ENCODE assay signal across 1 cellular context in genomic region chr14:50834802-50835276, GRCh38.
TF ChIP-seq lines count a peak whose summit lies in the region.

No MANE protein-coding gene starts in this region.

TF ChIP-seq in HepG2, 621 proteins besides CTCF, POLR2A, EP300 and RAD21 (continued from another document and continues in another):
- no peak for TF ChIP-seq ZMAT5 (CRISPR knock-in tag; IDR thresholded peaks at IDR 0.05; ENCODE audit: borderline replicate concordance, low read depth)
- no peak for TF ChIP-seq ZNF777 (CRISPR knock-in tag; IDR thresholded peaks at IDR 0.05)
- TF ChIP-seq HES4 (CRISPR knock-in tag; IDR thresholded peaks at IDR 0.05; ENCODE audit: borderline replicate concordance), result no peak
- TF ChIP-seq SETDB1 (CRISPR knock-in tag; IDR thresholded peaks at IDR 0.05; ENCODE audit: borderline replicate concordance), result no peak
- TF ChIP-seq ZNF207 (IDR thresholded peaks at IDR 0.05; ENCODE audit: borderline replicate concordance), result no peak
- no peak for TF ChIP-seq CHD2 (IDR thresholded peaks at IDR 0.05; ENCODE audit: low read depth, low read length)
- no peak for TF ChIP-seq ZNF30 (CRISPR knock-in tag; IDR thresholded peaks at IDR 0.05)
- TF ChIP-seq SRY (CRISPR knock-in tag; IDR thresholded peaks at IDR 0.05), result no peak
- TF ChIP-seq TAF15 (IDR thresholded peaks at IDR 0.05; ENCODE audit: low read depth, low read length, poor library complexity, severe bottlenecking), result no peak
- no peak for TF ChIP-seq MAFK (conservative IDR thresholded peaks at IDR 0.05 in 1 of 2, IDR thresholded peaks at IDR 0.05 in 1 of 2; ENCODE audit: low read length in 2 of 2)
- TF ChIP-seq DZIP1 (CRISPR knock-in tag; IDR thresholded peaks at IDR 0.05), result no peak
- no peak for TF ChIP-seq ZNF335 (CRISPR knock-in tag; IDR thresholded peaks at IDR 0.05)
- TF ChIP-seq IRF2 (CRISPR knock-in tag; IDR thresholded peaks at IDR 0.05), result peak; percentile 34; the same call in 1 of the 2 replicates
- peak; percentile 91; the same call in 1 of the 2 replicates for TF ChIP-seq MEIS1 (CRISPR knock-in tag; IDR thresholded peaks at IDR 0.05; ENCODE audit: borderline replicate concordance)
- TF ChIP-seq HMGA1 (CRISPR knock-in tag; conservative IDR thresholded peaks at IDR 0.05), result no peak
- 0 out of 2 replicates have a peak, but pooled peaks have one; percentile 53 for TF ChIP-seq SPEN (CRISPR knock-in tag; IDR thresholded peaks at IDR 0.05; ENCODE audit: low read depth)
- TF ChIP-seq ZNF75D (CRISPR knock-in tag; IDR thresholded peaks at IDR 0.05; ENCODE audit: borderline replicate concordance), result no peak
- peak; percentile 56 for TF ChIP-seq MAX (IDR thresholded peaks at IDR 0.05)
- no peak for TF ChIP-seq EZH2 (conservative IDR thresholded peaks at IDR 0.05; ENCODE audit: low read depth, low read length)
- no peak for TF ChIP-seq TEAD3 (CRISPR knock-in tag; optimal IDR thresholded peaks at IDR 0.05; ENCODE audit: borderline replicate concordance)
- TF ChIP-seq HNRNPH1 (optimal IDR thresholded peaks at IDR 0.05; ENCODE audit: low read depth, low read length), result no peak
- TF ChIP-seq KDM5A (IDR thresholded peaks at IDR 0.05; ENCODE audit: borderline replicate concordance, low read length), result no peak
- no peak for TF ChIP-seq ZNF678 (CRISPR knock-in tag; IDR thresholded peaks at IDR 0.05)
- TF ChIP-seq PAF1 (CRISPR knock-in tag; IDR thresholded peaks at IDR 0.05), result no peak
- TF ChIP-seq ZNF256 (CRISPR knock-in tag; conservative IDR thresholded peaks at IDR 0.05), result no peak
- peak; percentile 75 for TF ChIP-seq HHEX (CRISPR knock-in tag; IDR thresholded peaks at IDR 0.05)
- TF ChIP-seq ZNF317 (CRISPR knock-in tag; IDR thresholded peaks at IDR 0.05), result 0 out of 2 replicates have a peak, but pooled peaks have one; percentile 27
- no peak for TF ChIP-seq ZNF660 (CRISPR knock-in tag; IDR thresholded peaks at IDR 0.05; ENCODE audit: borderline replicate concordance, low read depth)
- no peak for TF ChIP-seq PLSCR1 (CRISPR knock-in tag; IDR thresholded peaks at IDR 0.05; ENCODE audit: borderline replicate concordance)
- TF ChIP-seq ZNF234 (CRISPR knock-in tag; conservative IDR thresholded peaks at IDR 0.05), result no peak
- TF ChIP-seq ZNF615 (CRISPR knock-in tag; IDR thresholded peaks at IDR 0.05; ENCODE audit: borderline replicate concordance), result no peak
- no peak for TF ChIP-seq SRSF1 (optimal IDR thresholded peaks at IDR 0.05; ENCODE audit: low read depth, low read length)
- no peak for TF ChIP-seq GMEB2 (CRISPR knock-in tag; IDR thresholded peaks at IDR 0.05; ENCODE audit: low read depth)
- no peak for TF ChIP-seq CSRNP1 (CRISPR knock-in tag; IDR thresholded peaks at IDR 0.05)
- TF ChIP-seq SCMH1 (CRISPR knock-in tag; IDR thresholded peaks at IDR 0.05; ENCODE audit: borderline replicate concordance), result no peak
- TF ChIP-seq ZNF841 (CRISPR knock-in tag; IDR thresholded peaks at IDR 0.05; ENCODE audit: borderline replicate concordance), result no peak
- TF ChIP-seq ZNF160 (CRISPR knock-in tag; IDR thresholded peaks at IDR 0.05), result no peak
- no peak for TF ChIP-seq YY1 (IDR thresholded peaks at IDR 0.05; ENCODE audit: insufficient read depth, insufficient replicate concordance, low read depth, low read length)
- TF ChIP-seq SNRNP70 (IDR thresholded peaks at IDR 0.05; ENCODE audit: low read depth, low read length), result no peak
- TF ChIP-seq SKIL (CRISPR knock-in tag; IDR thresholded peaks at IDR 0.05; ENCODE audit: borderline replicate concordance), result peak; percentile 73; the same call in 1 of the 2 replicates
- TF ChIP-seq REXO4 (CRISPR knock-in tag; IDR thresholded peaks at IDR 0.05; ENCODE audit: borderline replicate concordance), result no peak
- no peak for TF ChIP-seq MNT (IDR thresholded peaks at IDR 0.05)
- TF ChIP-seq MEF2D (CRISPR knock-in tag; IDR thresholded peaks at IDR 0.05), result no peak
- TF ChIP-seq ZNF629 (CRISPR knock-in tag; conservative IDR thresholded peaks at IDR 0.05), result no peak
- no peak for TF ChIP-seq ZNF740 (CRISPR knock-in tag; IDR thresholded peaks at IDR 0.05)
- TF ChIP-seq ZBTB3 (CRISPR knock-in tag; IDR thresholded peaks at IDR 0.05; ENCODE audit: borderline replicate concordance, low read depth), result no peak
- TF ChIP-seq PHF5A (CRISPR knock-in tag; IDR thresholded peaks at IDR 0.05; ENCODE audit: low read depth, unreplicated experiment), result no peak
- peak; percentile 78 for TF ChIP-seq NR2C2 (CRISPR knock-in tag; IDR thresholded peaks at IDR 0.05; ENCODE audit: borderline replicate concordance)
- no peak for TF ChIP-seq ZNF766 (CRISPR knock-in tag; IDR thresholded peaks at IDR 0.05; ENCODE audit: borderline replicate concordance)
- TF ChIP-seq ZNF670 (CRISPR knock-in tag; IDR thresholded peaks at IDR 0.05; ENCODE audit: borderline replicate concordance), result no peak
- TF ChIP-seq ZNF770 (CRISPR knock-in tag; IDR thresholded peaks at IDR 0.05), result no peak
- no peak for TF ChIP-seq ARID2 (CRISPR knock-in tag; IDR thresholded peaks at IDR 0.05; ENCODE audit: borderline replicate concordance)
- TF ChIP-seq CERS6 (CRISPR knock-in tag; IDR thresholded peaks at IDR 0.05), result no peak
- TF ChIP-seq ZNF326 (CRISPR knock-in tag; IDR thresholded peaks at IDR 0.05; ENCODE audit: borderline replicate concordance), result no peak
